ENCODE assay signal across 2 cellular contexts in genomic region chr16:20441862-20442261, GRCh38. TPM values are rescaled to one million over a fixed set of nuclear protein-coding genes. Genes with fewer than 3 reads are reported as not detected.
"Had no signal": no experiment of that assay in that cellular context is flagged by ENCODE, and none has a peak within 500 bp of the region (broad histone marks: within the 10 kb centered on the region; RNA-seq: fewer than 3 reads in every experiment).

No MANE protein-coding gene starts in this region.

RNA-seq across cellular contexts. Expression of gene ACSM2A, which starts 9.5 kb away (rescaled TPM):
- total RNA-seq: G401, GM12878 had no signal
- polyA plus RNA-seq: GM12878 had no signal

RNA-seq across cellular contexts. Expression of gene ACSM5, which starts 32.5 kb away (rescaled TPM):
- total RNA-seq: G401 had no signal

RNA-seq across cellular contexts. Expression of gene PDILT, which starts 37.3 kb away (rescaled TPM):
- total RNA-seq: G401, GM12878 had no signal
- polyA plus RNA-seq: GM12878 had no signal
